Comparison of ENCODE assay signal across 25 cellular contexts in the genomic region with DNA sequence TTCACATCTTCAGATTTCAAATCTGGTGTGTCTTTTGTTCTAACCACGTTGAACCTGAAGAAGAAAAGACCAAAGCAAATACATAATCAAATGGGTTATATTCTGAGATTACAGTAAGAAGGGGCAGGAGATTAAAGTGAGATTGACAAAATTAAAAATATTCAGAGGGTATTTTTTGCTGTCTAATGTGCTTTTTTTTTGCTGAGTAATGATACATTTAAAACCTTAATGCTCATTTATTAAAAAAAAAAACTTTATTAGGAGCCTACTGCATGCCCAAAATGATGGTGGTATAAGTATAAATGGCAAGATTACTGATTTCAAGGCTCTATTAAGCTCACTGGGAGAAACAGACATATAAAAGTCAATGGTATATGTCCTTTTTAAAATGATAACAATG.
DNase-seq lines count a peak whose midpoint lies in the region; ATAC-seq, FAIRE-seq and TF ChIP-seq lines count a peak whose summit lies in the region.
"Had no signal": no experiment of that assay in that cellular context is flagged by ENCODE, and none has a peak within 500 bp of the region (broad histone marks: within the 10 kb centered on the region; RNA-seq: fewer than 3 reads in every experiment).

No MANE protein-coding gene starts in this region.

- H3K27me3 Mint-ChIP-seq in activated CD4-positive, alpha-beta T cell treated with anti-CD3 and anti-CD28 coated beads, Interleukin-2, amount 10 ng/mL, durations not matched to agents 24 days and 14 days, result no peaks in the 10 kb centered on the region
- no peaks in the 10 kb centered on the region for H3K27me3 Mint-ChIP-seq in activated T-helper 2 cell treated with anti-CD3 and anti-CD28 coated beads, Interferon-gamma antibody, Interleukin-2, Interleukin-4, amounts not matched to agents 10 μg/mL and 5 μg/mL and 100 μg/mL, durations not matched to agents 14 hours and 24 hours and 36 hours (ENCODE audit: low read depth)
- H3K27me3 Mint-ChIP-seq in CD4-positive, alpha-beta memory T cell, result no peaks in the 10 kb centered on the region
- H3K27me3 Mint-ChIP-seq: CD4-positive, alpha-beta T cell had no signal

- intact Hi-C loops in activated CD4-positive, alpha-beta T cell treated with anti-CD3 and anti-CD28 coated beads, Interleukin-2, amount 10 ng/mL, durations not matched to agents 24 days and 14 days (cut with micrococcal nuclease), result no loop called here
- intact Hi-C loops in activated T-helper 2 cell treated with anti-CD3 and anti-CD28 coated beads, Interferon-gamma antibody, Interleukin-2, Interleukin-4, amounts not matched to agents 10 μg/mL and 5 μg/mL and 100 μg/mL, durations not matched to agents 14 hours and 24 hours and 36 hours (cut with micrococcal nuclease), result no loop called here
- intact Hi-C loops in CD4-positive, alpha-beta memory T cell (cut with micrococcal nuclease), result no loop called here

- no peaks in the 10 kb centered on the region for H3K36me3 ChIP-seq in CD4-positive, alpha-beta memory T cell (ENCODE audit: insufficient read depth, low read length)
- H3K36me3 ChIP-seq: BE2C; BLaER1 treated with 17β-estradiol and CSF1 and Interleukin-3, amounts not matched to agents 10 nM and 100 nM had no signal

- no peak overlapping the region for H3K4me3 ChIP-seq in A549
- no peak overlapping the region for H3K4me3 ChIP-seq in CD4-positive, alpha-beta memory T cell (ENCODE audit: low read length in 2 of 2)
- H3K4me3 ChIP-seq: BLaER1 treated with 17β-estradiol and CSF1 and Interleukin-3, amounts not matched to agents 10 nM and 100 nM; GM23248 had no signal

- H3K9me3 ChIP-seq in A549, result no peaks in the 10 kb centered on the region
- H3K9me3 ChIP-seq in CD4-positive, alpha-beta memory T cell (ENCODE audit: control insufficient read depth in 1 of 2, low read length in 2 of 2), result no peaks in the 10 kb centered on the region
- H3K9me3 ChIP-seq: BE2C had no signal

- POLR2A ChIA-PET in A549 (lab: Yijun Ruan, JAX), result no interaction called here
- POLR2A ChIA-PET in CD4-positive, alpha-beta memory T cell (lab: Charles Lee; ENCODE audit: partially characterized antibody), result interaction anchor here (1.4 kb wide), 1 partner anchor 45 kb away, joined by 3 read pairs; no protein-coding TSS in a partner anchor

- H3K27me3 ChIP-seq in CD4-positive, alpha-beta memory T cell (ENCODE audit: insufficient read depth, low read length), result no peaks in the 10 kb centered on the region
- H3K27me3 ChIP-seq: BE2C; BLaER1 treated with 17β-estradiol and CSF1 and Interleukin-3, amounts not matched to agents 10 nM and 100 nM had no signal

- H3K4me1 ChIP-seq in A549, result no peaks in the 10 kb centered on the region
- H3K4me1 ChIP-seq in CD4-positive, alpha-beta memory T cell (ENCODE audit: insufficient read depth, low read length), result peaks cover 6% of the 10 kb centered on the region
- H3K4me1 ChIP-seq: BE2C had no signal

- no peak for TF ChIP-seq RAD21 in A549 (conservative IDR thresholded peaks at IDR 0.05 in 1 of 2, IDR thresholded peaks at IDR 0.05 in 1 of 2)

- CTCF ChIA-PET in A549 (lab: Yijun Ruan, JAX), result no interaction called here
- CTCF ChIA-PET in CD4-positive, alpha-beta memory T cell (lab: Charles Lee; ENCODE audit: partially characterized antibody), result no interaction called here

- peaks cover 5% of the 10 kb centered on the region for H3K36me3 Mint-ChIP-seq in activated CD4-positive, alpha-beta T cell treated with anti-CD3 and anti-CD28 coated beads, Interleukin-2, amount 10 ng/mL, durations not matched to agents 24 days and 14 days (ENCODE audit: low read depth)
- peaks cover 6% of the 10 kb centered on the region for H3K36me3 Mint-ChIP-seq in activated T-helper 2 cell treated with anti-CD3 and anti-CD28 coated beads, Interferon-gamma antibody, Interleukin-2, Interleukin-4, amounts not matched to agents 10 μg/mL and 5 μg/mL and 100 μg/mL, durations not matched to agents 14 hours and 24 hours and 36 hours (ENCODE audit: low read depth)
- H3K36me3 Mint-ChIP-seq in CD4-positive, alpha-beta memory T cell, result peaks cover 0 to 1% of the 10 kb centered on the region in 2 donors
- H3K36me3 Mint-ChIP-seq: CD14-positive monocyte had no signal

- H3K4me2 ChIP-seq in A549, result no peak overlapping the region

- TF ChIP-seq POLR2A in A549 (IDR thresholded peaks at IDR 0.05; ENCODE audit: low read length), result no peak

- FAIRE-seq in A549 (lab: Jason Lieb, UNC), result no peak
- FAIRE-seq: A204.1, GM12891, GM18507, H1 had no signal

- no peak for ATAC-seq in A549

- WGBS in A549 (ENCODE audit: missing lambda C conversion rate), result 4% methylated on average over 1 of the region's 1 CpG

- TF ChIP-seq EP300 in A549 (IDR thresholded peaks at IDR 0.05), result no peak

- H3K27ac ChIP-seq in A549, result no peak overlapping the region
- no peak overlapping the region for H3K27ac ChIP-seq in CD4-positive, alpha-beta memory T cell (ENCODE audit: low read depth, low read length)
- H3K27ac ChIP-seq: 22Rv1; BLaER1 treated with 17β-estradiol and CSF1 and Interleukin-3, amounts not matched to agents 10 nM and 100 nM; GM23248 had no signal

- no peak for TF ChIP-seq CTCF in A549 (IDR thresholded peaks at IDR 0.05)

- DNase-seq in activated CD4-positive, alpha-beta T cell treated with anti-CD3 and anti-CD28 coated beads, Interleukin-2, amount 10 ng/mL, durations not matched to agents 24 days and 14 days, result no peak
- DNase-seq in activated CD4-positive, alpha-beta T cell treated with anti-CD3 and anti-CD28 coated beads, Interleukin-2, amount 50 U/mL, for 48 hours, result no peak
- DNase-seq in A549 (ENCODE audit: low read depth in 1 of 2, low spot score in 1 of 2) (no peak), GM19240 (ENCODE audit: insufficient read length, low spot score) (no peak)
- DNase-seq in activated T-helper 2 cell treated with anti-CD3 and anti-CD28 coated beads, Interferon-gamma antibody, Interleukin-2, Interleukin-4, amounts not matched to agents 10 μg/mL and 5 μg/mL and 100 μg/mL, durations not matched to agents 14 hours and 24 hours and 36 hours (ENCODE audit: low spot score), result no peak
- DNase-seq in CD4-positive, alpha-beta memory T cell, result no peak
- DNase-seq: ACHN; AML-193; BE2C; Calu3; CD4-positive, alpha-beta T cell; COR-L47; DMS53; DMS79 treated with DMSO at 0.1 percent for 48 hours; GF-D8; GM23248; H7; HCEC 1CT had no signal

- no peak overlapping the region for H3K4me3 Mint-ChIP-seq in activated CD4-positive, alpha-beta T cell treated with anti-CD3 and anti-CD28 coated beads, Interleukin-2, amount 10 ng/mL, durations not matched to agents 24 days and 14 days
- H3K4me3 Mint-ChIP-seq in activated T-helper 2 cell treated with anti-CD3 and anti-CD28 coated beads, Interferon-gamma antibody, Interleukin-2, Interleukin-4, amounts not matched to agents 10 μg/mL and 5 μg/mL and 100 μg/mL, durations not matched to agents 14 hours and 24 hours and 36 hours (ENCODE audit: low read depth), result no peak overlapping the region
- no peak overlapping the region for H3K4me3 Mint-ChIP-seq in CD4-positive, alpha-beta memory T cell
- H3K4me3 Mint-ChIP-seq: CD14-positive monocyte; CD4-positive, alpha-beta T cell had no signal

- peaks cover 28% of the 10 kb centered on the region for H3K4me1 Mint-ChIP-seq in activated CD4-positive, alpha-beta T cell treated with anti-CD3 and anti-CD28 coated beads, Interleukin-2, amount 10 ng/mL, durations not matched to agents 24 days and 14 days
- H3K4me1 Mint-ChIP-seq in activated T-helper 2 cell treated with anti-CD3 and anti-CD28 coated beads, Interferon-gamma antibody, Interleukin-2, Interleukin-4, amounts not matched to agents 10 μg/mL and 5 μg/mL and 100 μg/mL, durations not matched to agents 14 hours and 24 hours and 36 hours (ENCODE audit: low read depth), result peaks cover 33% of the 10 kb centered on the region
- H3K4me1 Mint-ChIP-seq in CD4-positive, alpha-beta memory T cell, result peaks cover 10 to 18% (median 14%) of the 10 kb centered on the region in 4 donors

- H3K27ac Mint-ChIP-seq in activated CD4-positive, alpha-beta T cell treated with anti-CD3 and anti-CD28 coated beads, Interleukin-2, amount 10 ng/mL, durations not matched to agents 24 days and 14 days, result peak overlapping the region; percentile 17
- peak overlapping the region; percentile 24 for H3K27ac Mint-ChIP-seq in activated T-helper 2 cell treated with anti-CD3 and anti-CD28 coated beads, Interferon-gamma antibody, Interleukin-2, Interleukin-4, amounts not matched to agents 10 μg/mL and 5 μg/mL and 100 μg/mL, durations not matched to agents 14 hours and 24 hours and 36 hours
- H3K27ac Mint-ChIP-seq in CD4-positive, alpha-beta memory T cell, result no peak overlapping the region
- H3K27ac Mint-ChIP-seq: CD4-positive, alpha-beta T cell had no signal

- peaks cover 14% of the 10 kb centered on the region for H3K9me3 Mint-ChIP-seq in activated CD4-positive, alpha-beta T cell treated with anti-CD3 and anti-CD28 coated beads, Interleukin-2, amount 10 ng/mL, durations not matched to agents 24 days and 14 days
- peaks cover 29% of the 10 kb centered on the region for H3K9me3 Mint-ChIP-seq in activated T-helper 2 cell treated with anti-CD3 and anti-CD28 coated beads, Interferon-gamma antibody, Interleukin-2, Interleukin-4, amounts not matched to agents 10 μg/mL and 5 μg/mL and 100 μg/mL, durations not matched to agents 14 hours and 24 hours and 36 hours
- H3K9me3 Mint-ChIP-seq in CD4-positive, alpha-beta memory T cell, result peaks cover 0 to 10% (median 7%) of the 10 kb centered on the region in 8 donors
- H3K9me3 Mint-ChIP-seq: CD4-positive, alpha-beta T cell had no signal

TF ChIP-seq in A549, 52 proteins besides CTCF, POLR2A, EP300 and RAD21:
- TF ChIP-seq, protein P1, sequence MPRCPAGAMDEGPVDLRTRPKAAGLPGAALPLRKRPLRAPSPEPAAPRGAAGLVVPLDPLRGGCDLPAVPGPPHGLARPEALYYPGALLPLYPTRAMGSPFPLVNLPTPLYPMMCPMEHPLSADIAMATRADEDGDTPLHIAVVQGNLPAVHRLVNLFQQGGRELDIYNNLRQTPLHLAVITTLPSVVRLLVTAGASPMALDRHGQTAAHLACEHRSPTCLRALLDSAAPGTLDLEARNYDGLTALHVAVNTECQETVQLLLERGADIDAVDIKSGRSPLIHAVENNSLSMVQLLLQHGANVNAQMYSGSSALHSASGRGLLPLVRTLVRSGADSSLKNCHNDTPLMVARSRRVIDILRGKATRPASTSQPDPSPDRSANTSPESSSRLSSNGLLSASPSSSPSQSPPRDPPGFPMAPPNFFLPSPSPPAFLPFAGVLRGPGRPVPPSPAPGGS (IDR thresholded peaks at IDR 0.05), result no peak
- TF ChIP-seq MAFK (IDR thresholded peaks at IDR 0.05; ENCODE audit: partially characterized antibody), result peak; percentile 17

Comparison
In these comparisons a context has a peak if more than half of its experiments do, and no peak if none do; other contexts are left out.
1. H3K27ac Mint-ChIP-seq: peak in activated CD4-positive, alpha-beta T cell treated with anti-CD3 and anti-CD28 coated beads, Interleukin-2, amount 10 ng/mL, durations not matched to agents 24 days and 14 days (single experiment) and activated T-helper 2 cell treated with anti-CD3 and anti-CD28 coated beads, Interferon-gamma antibody, Interleukin-2, Interleukin-4, amounts not matched to agents 10 μg/mL and 5 μg/mL and 100 μg/mL, durations not matched to agents 14 hours and 24 hours and 36 hours (single experiment); none in CD4-positive, alpha-beta memory T cell (0 of 7).